In genomic region chr19:24086974-24087595, GRCh38 we compare ENCODE assay signal across 8 cellular contexts. TPM values are rescaled to one million over a fixed set of nuclear protein-coding genes. Genes with fewer than 3 reads are reported as not detected.
A peak's percentile ranks its signal among the peaks of the same experiment; 100 is the strongest.
DNase-seq lines count a peak whose midpoint lies in the region; ATAC-seq and TF ChIP-seq lines count a peak whose summit lies in the region.

ZNF254 (plus strand) TSS chr19:24087187; CDS start chr19:24087308, 121 bp downstream.

- H3K27ac Mint-ChIP-seq in activated T-helper 17 cell treated with anti-CD3 and anti-CD28 coated beads, Interleukin-2, amount 50 U/mL, for 72 hours: peak within 1 kb of the TSS; percentile 96
- H3K27ac Mint-ChIP-seq in naive thymus-derived CD4-positive, alpha-beta T cell: peak within 1 kb of the TSS; percentile 90 to 96 (median 93)
- H3K27ac Mint-ChIP-seq in stimulated activated memory B cell treated with anti-CD40 and anti-IgM and Interleukin-4, amounts not matched to agents 10 μg/mL and 1 μg/mL and 100 μg/mL, for 72 hours: peak within 1 kb of the TSS; percentile 95

- TSS peak; percentile 38 for BruUV-seq in PC-9 (replicated peaks; lab: Mats Ljungman, UMichigan)

- H2AFZ ChIP-seq in PC-9: peak within 1 kb of the TSS; percentile 86

- peaks cover 9% of the 10 kb centered on the region for H3K36me3 ChIP-seq in PC-9 (ENCODE audit: low read depth)
- peaks cover 0 to 6% (median 0%) of the 10 kb centered on the region in 3 experiments for H3K36me3 ChIP-seq in naive thymus-derived CD4-positive, alpha-beta T cell (ENCODE audit: control insufficient read depth in 2 of 3, insufficient read depth in 3 of 3, low read length in 3 of 3)

- CTCF ChIA-PET in PC-9 (lab: Charles Lee): no interaction called here
- CTCF ChIA-PET in naive thymus-derived CD4-positive, alpha-beta T cell (lab: Charles Lee): no interaction called here

- peaks cover 15% of the 10 kb centered on the region for H3K36me3 Mint-ChIP-seq in activated T-helper 17 cell treated with anti-CD3 and anti-CD28 coated beads, Interleukin-2, amount 50 U/mL, for 72 hours (ENCODE audit: low read depth)
- H3K36me3 Mint-ChIP-seq in naive thymus-derived CD4-positive, alpha-beta T cell: peaks cover 0 to 26% (median 16%) of the 10 kb centered on the region in 5 donors
- H3K36me3 Mint-ChIP-seq in stimulated activated memory B cell treated with anti-CD40 and anti-IgM and Interleukin-4, amounts not matched to agents 10 μg/mL and 1 μg/mL and 100 μg/mL, for 72 hours: peaks cover 13% of the 10 kb centered on the region

- peaks cover 13% of the 10 kb centered on the region for H3K79me2 ChIP-seq in PC-9 (ENCODE audit: low read depth)

- no peaks in the 10 kb centered on the region for H3K27me3 ChIP-seq in PC-9 (ENCODE audit: insufficient read depth, low read depth)
- no peaks in the 10 kb centered on the region for H3K27me3 ChIP-seq in naive thymus-derived CD4-positive, alpha-beta T cell (ENCODE audit: control insufficient read depth in 2 of 2, insufficient read depth in 2 of 2, low read length in 2 of 2)

- intact Hi-C loops in PC-9 (cut with micrococcal nuclease; ENCODE audit: unreplicated experiment): loop anchor here (5.0 kb wide), 1 partner anchor 55 kb away; no protein-coding TSS in a partner anchor
- intact Hi-C loops in naive thymus-derived CD4-positive, alpha-beta T cell (cut with micrococcal nuclease): loop anchor here (1.0 to 5.0 kb wide), 4 partner anchors 54 to 175 kb away; partner anchors contain the start of gene ZNF726 (in 2 of the 2)

- no peaks in the 10 kb centered on the region for H3K9me2 ChIP-seq in PC-9 (ENCODE audit: insufficient read depth)

- no peaks in the 10 kb centered on the region for H4K20me1 ChIP-seq in PC-9 (ENCODE audit: insufficient read depth)

- TF ChIP-seq CTCF in PC-9 (conservative IDR thresholded peaks at IDR 0.05): no peak
- TF ChIP-seq CTCF in fibroblast of mammary gland (conservative IDR thresholded peaks at IDR 0.05; ENCODE audit: control insufficient read depth, insufficient read depth, low read depth, low read length): no peak

- ATAC-seq in HG03469 (IDR thresholded peaks at IDR 0.05; ENCODE audit: unreplicated experiment): peak; percentile 99
- ATAC-seq in activated T-helper 17 cell treated with anti-CD3 and anti-CD28 coated beads, Interleukin-2, amount 50 U/mL, for 72 hours (replicated peaks): peak; percentile 100
- ATAC-seq in naive thymus-derived CD4-positive, alpha-beta T cell: peak; percentile 99
- peak; percentile 99 for ATAC-seq in stimulated activated memory B cell treated with anti-CD40 and anti-IgM and Interleukin-4, amounts not matched to agents 10 μg/mL and 1 μg/mL and 100 μg/mL, for 72 hours

- peak within 1 kb of the TSS; percentile 80 for H3K4me3 ChIP-seq in PC-9
- peak within 1 kb of the TSS; percentile 91 for H3K4me3 ChIP-seq in fibroblast of mammary gland (ENCODE audit: control insufficient read depth, low read depth, low read length)
- peak within 1 kb of the TSS; percentile 92 for H3K4me3 ChIP-seq in naive thymus-derived CD4-positive, alpha-beta T cell (ENCODE audit: low read length)

- peak within 1 kb of the TSS; percentile 93 for H3K4me3 Mint-ChIP-seq in activated T-helper 17 cell treated with anti-CD3 and anti-CD28 coated beads, Interleukin-2, amount 50 U/mL, for 72 hours
- peak within 1 kb of the TSS; percentile 90 to 96 (median 93) for H3K4me3 Mint-ChIP-seq in naive thymus-derived CD4-positive, alpha-beta T cell
- peak within 1 kb of the TSS; percentile 90 for H3K4me3 Mint-ChIP-seq in stimulated activated memory B cell treated with anti-CD40 and anti-IgM and Interleukin-4, amounts not matched to agents 10 μg/mL and 1 μg/mL and 100 μg/mL, for 72 hours

- H3K4me1 Mint-ChIP-seq in activated T-helper 17 cell treated with anti-CD3 and anti-CD28 coated beads, Interleukin-2, amount 50 U/mL, for 72 hours: peaks cover 4% of the 10 kb centered on the region
- peaks cover 3 to 17% (median 5%) of the 10 kb centered on the region in 7 donors for H3K4me1 Mint-ChIP-seq in naive thymus-derived CD4-positive, alpha-beta T cell
- H3K4me1 Mint-ChIP-seq in stimulated activated memory B cell treated with anti-CD40 and anti-IgM and Interleukin-4, amounts not matched to agents 10 μg/mL and 1 μg/mL and 100 μg/mL, for 72 hours: no peaks in the 10 kb centered on the region

- POLR2A ChIA-PET in PC-9 (lab: Charles Lee; ENCODE audit: unreplicated experiment): interaction anchor here (0.6 kb wide), 3 partner anchors 33 to 1079 kb away, joined by 5 to 7 read pairs (median 7); no protein-coding TSS in a partner anchor
- POLR2A ChIA-PET in naive thymus-derived CD4-positive, alpha-beta T cell (lab: Charles Lee): interaction anchor here (0.7 to 2.0 kb wide), 4 partner anchors 53 to 1453 kb away, joined by 3 to 21 read pairs (median 4); partner anchors contain the start of genes ZNF675 and ZNF91

- peak within 1 kb of the TSS; percentile 88 for H3K4me2 ChIP-seq in PC-9

- no peaks in the 10 kb centered on the region; the same call in 1 of the 2 replicates for H3K9me3 ChIP-seq in PC-9 (ENCODE audit: insufficient read depth, low read depth)
- no peaks in the 10 kb centered on the region for H3K9me3 ChIP-seq in naive thymus-derived CD4-positive, alpha-beta T cell (ENCODE audit: control insufficient read depth in 2 of 3, low read length in 3 of 3)

- no peaks in the 10 kb centered on the region for H3K9me3 Mint-ChIP-seq in activated T-helper 17 cell treated with anti-CD3 and anti-CD28 coated beads, Interleukin-2, amount 50 U/mL, for 72 hours
- H3K9me3 Mint-ChIP-seq in naive thymus-derived CD4-positive, alpha-beta T cell: peaks cover 0 to 27% (median 2%) of the 10 kb centered on the region in 11 donors
- no peaks in the 10 kb centered on the region for H3K9me3 Mint-ChIP-seq in stimulated activated memory B cell treated with anti-CD40 and anti-IgM and Interleukin-4, amounts not matched to agents 10 μg/mL and 1 μg/mL and 100 μg/mL, for 72 hours

- peaks cover 11% of the 10 kb centered on the region; the same call in 1 of the 2 replicates for H3K4me1 ChIP-seq in PC-9 (replicated peaks; ENCODE audit: insufficient read depth)
- H3K4me1 ChIP-seq in naive thymus-derived CD4-positive, alpha-beta T cell (ENCODE audit: control insufficient read depth in 2 of 2, insufficient read depth in 2 of 2, low read length in 2 of 2): no peaks in the 10 kb centered on the region

- H3K27me3 Mint-ChIP-seq in activated T-helper 17 cell treated with anti-CD3 and anti-CD28 coated beads, Interleukin-2, amount 50 U/mL, for 72 hours: no peaks in the 10 kb centered on the region
- no peaks in the 10 kb centered on the region for H3K27me3 Mint-ChIP-seq in naive thymus-derived CD4-positive, alpha-beta T cell
- H3K27me3 Mint-ChIP-seq in stimulated activated memory B cell treated with anti-CD40 and anti-IgM and Interleukin-4, amounts not matched to agents 10 μg/mL and 1 μg/mL and 100 μg/mL, for 72 hours: no peaks in the 10 kb centered on the region

- peak within 1 kb of the TSS; percentile 25 for H3K27ac ChIP-seq in PC-9
- peak within 1 kb of the TSS; percentile 83 for H3K27ac ChIP-seq in naive thymus-derived CD4-positive, alpha-beta T cell (ENCODE audit: low read depth, low read length)

- H3F3A ChIP-seq in PC-9 (ENCODE audit: insufficient read depth, low read depth): peaks cover 7% of the 10 kb centered on the region

- DNase-seq in AML-193 (lab: John Stamatoyannopoulos, UW) (peak; percentile 94), GM19240 (ENCODE audit: insufficient read length, low spot score) (peak; percentile 66), PC-9 (peak; percentile 88 to 94), fibroblast of mammary gland (ENCODE audit: low read depth) (peak; percentile 95)
- peak; percentile 48 to 75 (median 65) for DNase-seq in naive thymus-derived CD4-positive, alpha-beta T cell

RNA-seq across cellular contexts. Expression of gene ZNF254, which starts in this region (rescaled TPM):
- total RNA-seq in PC-9 (2021): 11.6 and 12.5 TPM in 2 replicates
- total RNA-seq in activated T-helper 17 cell treated with anti-CD3 and anti-CD28 coated beads, Interleukin-2, amount 50 U/mL, for 72 hours: 10 to 100 TPM in 1 of 2 donors, 1 to 10 TPM in 1; 9.6 to 10.2 TPM
- 10 to 100 TPM; 10.8 to 17.1 (median 15.5) TPM for total RNA-seq in naive thymus-derived CD4-positive, alpha-beta T cell
- polyA plus RNA-seq in naive thymus-derived CD4-positive, alpha-beta T cell: 1 to 10 TPM; 4.1 to 5.8 TPM

Comparison
In these comparisons a context has a peak if more than half of its experiments do, and no peak if none do; other contexts are left out.
1. Peak in every context shown above with its lines: DNase-seq, ATAC-seq, H3K4me3 ChIP-seq and H3K27ac ChIP-seq.